9 cellular contexts compared by ENCODE assay signal in the genomic region with DNA sequence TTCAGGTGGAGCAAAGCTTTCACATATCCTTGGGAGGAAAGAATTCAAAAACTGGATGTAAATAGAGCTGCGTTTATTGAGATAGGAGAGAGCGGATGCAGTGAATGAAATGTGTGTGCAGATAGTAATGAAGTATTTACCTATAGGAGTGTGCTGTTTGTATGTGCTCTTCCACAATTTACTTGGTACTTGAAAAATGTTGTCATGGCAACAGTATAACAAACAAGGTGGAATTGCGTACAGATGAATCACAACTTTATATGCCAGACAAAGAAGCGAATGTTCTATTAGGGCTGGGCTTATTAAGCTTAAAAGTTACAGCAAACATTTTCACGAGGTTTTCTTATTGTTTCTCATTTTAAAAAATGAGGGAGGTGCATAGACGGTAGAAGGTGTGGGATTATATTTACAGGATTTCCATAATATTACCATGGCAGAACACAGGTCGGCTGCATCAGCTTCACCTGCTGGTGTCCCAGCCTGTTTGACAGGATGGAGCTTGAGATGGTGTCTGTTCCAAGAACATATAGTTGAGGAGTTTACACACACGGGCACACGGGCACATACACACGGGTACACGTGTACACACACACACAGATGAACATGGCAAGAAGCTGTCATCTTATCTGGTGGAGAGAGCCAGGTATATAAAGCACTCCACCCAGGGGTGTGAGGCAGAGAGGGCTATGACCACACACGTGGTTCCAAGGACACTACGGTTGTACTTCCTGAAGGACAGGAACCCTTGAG.
DNase-seq lines count a peak whose midpoint lies in the region; ATAC-seq and TF ChIP-seq lines count a peak whose summit lies in the region.
"Had no signal": no experiment of that assay in that cellular context is flagged by ENCODE, and none has a peak within 500 bp of the region (broad histone marks: within the 10 kb centered on the region; RNA-seq: fewer than 3 reads in every experiment).

No MANE protein-coding gene starts in this region.

- H3K36me3 ChIP-seq in BJ (ENCODE audit: control insufficient read depth, insufficient read depth, low read length) (no peaks in the 10 kb centered on the region), RWPE2 (ENCODE audit: low read depth) (no peaks in the 10 kb centered on the region)

- CTCF ChIA-PET in BJ (lab: Yijun Ruan, JAX) = interaction anchor here (1.0 to 1.6 kb wide), 4 partner anchors 10 to 125 kb away, joined by 3 to 5 read pairs (median 4); no protein-coding TSS in a partner anchor

- no peaks in the 10 kb centered on the region for H3K9me3 ChIP-seq in RWPE2 (ENCODE audit: severe bottlenecking)

- peak; percentile 70 for ATAC-seq in RWPE2 (ENCODE audit: low read depth)
- ATAC-seq in foreskin keratinocyte = peak; percentile 87
- ATAC-seq in GM19455 (IDR thresholded peaks at IDR 0.05; ENCODE audit: unreplicated experiment) = no peak

- peak; percentile 73 for DNase-seq in BJ (ENCODE audit: low read depth)
- peak; percentile 44 for DNase-seq in HT1080 (ENCODE audit: low read depth)
- no peak for DNase-seq in RWPE2 (ENCODE audit: low spot score)
- peak; percentile 75 to 87 for DNase-seq in foreskin keratinocyte
- DNase-seq in activated T-cell treated with anti-CD3 and anti-CD28 coated beads, Interleukin-2, amount 50 U/mL, for 48 hours = no peak
- DNase-seq in NCI-H1694 treated with DMSO at 0.1 percent for 48 hours (lab: John Stamatoyannopoulos, UW) = no peak
- no peak for DNase-seq in NCI-H1048 (lab: John Stamatoyannopoulos, UW)
- DNase-seq: H9 had no signal

- H3K4me3 ChIP-seq in BJ (ENCODE audit: low read depth, low read length) = no peak overlapping the region
- H3K4me3 ChIP-seq in RWPE2 (ENCODE audit: severe bottlenecking) = no peak overlapping the region

- H3K27ac ChIP-seq in RWPE2 (ENCODE audit: poor library complexity, severe bottlenecking) = peak overlapping the region; percentile 47
- H3K27ac ChIP-seq in foreskin keratinocyte = peak overlapping the region; percentile 3

- H3K4me1 ChIP-seq in RWPE2 (ENCODE audit: insufficient read depth, poor library complexity, severe bottlenecking) = peaks cover 37% of the 10 kb centered on the region
- H3K4me1 ChIP-seq in foreskin keratinocyte = no peaks in the 10 kb centered on the region

- H3K27me3 ChIP-seq in BJ (ENCODE audit: control insufficient read depth, insufficient read depth, low read length) = peaks cover 3% of the 10 kb centered on the region
- peaks cover 4% of the 10 kb centered on the region for H3K27me3 ChIP-seq in RWPE2 (ENCODE audit: insufficient read depth, poor library complexity, severe bottlenecking)
- peaks cover 24% of the 10 kb centered on the region for H3K27me3 ChIP-seq in foreskin keratinocyte

- TF ChIP-seq CTCF in BJ (IDR thresholded peaks at IDR 0.05; ENCODE audit: insufficient read depth, low read depth, low read length) = no peak
- TF ChIP-seq CTCF in RWPE2 (IDR thresholded peaks at IDR 0.05; ENCODE audit: poor library complexity, severe bottlenecking) = no peak
- TF ChIP-seq CTCF in foreskin keratinocyte (conservative IDR thresholded peaks at IDR 0.05) = no peak

- POLR2A ChIA-PET in BJ (lab: Charles Lee) = no interaction called here

Comparison
In these comparisons a context has a peak if more than half of its experiments do, and no peak if none do; other contexts are left out.
1. DNase-seq: peak in BJ (single experiment), HT1080 (single experiment) and foreskin keratinocyte (2 of 2); none in RWPE2 (single experiment), activated T-cell treated with anti-CD3 and anti-CD28 coated beads, Interleukin-2, amount 50 U/mL, for 48 hours (0 of 2), NCI-H1694 treated with DMSO at 0.1 percent for 48 hours (single experiment) and NCI-H1048 (single experiment).